Comparison of ENCODE assay signal across 19 cellular contexts in genomic region chr17:69573396-69573795, GRCh38.
"Had no signal": no experiment of that assay in that cellular context is flagged by ENCODE, and none has a peak within 500 bp of the region (broad histone marks: within the 10 kb centered on the region; RNA-seq: fewer than 3 reads in every experiment).

No MANE protein-coding gene starts in this region.

- H3K27me3 Mint-ChIP-seq: stimulated activated naive CD8-positive, alpha-beta T cell treated with anti-CD3 and anti-CD28 coated beads, Interleukin-15, Interleukin-2, amounts not matched to agents 100 ng/mL and 50 ng/mL, for 24 hours had no signal

- H3K4me3 Mint-ChIP-seq: brain; nephron; stimulated activated naive CD8-positive, alpha-beta T cell treated with anti-CD3 and anti-CD28 coated beads, Interleukin-15, Interleukin-2, amounts not matched to agents 100 ng/mL and 50 ng/mL, for 24 hours; T-helper 2 cell treated with Interferon-gamma antibody and Interleukin-4, amounts not matched to agents 5 μg/mL and 100 μg/mL, for 36 hours had no signal

- H3K27ac ChIP-seq: pancreas, suprapubic skin, transverse colon, uterus had no signal

- H3K27ac Mint-ChIP-seq: activated naive CD4-positive, alpha-beta T cell treated with anti-CD3 and anti-CD28 coated beads, Interleukin-2, amount 50 U/mL, for 72 hours; stimulated activated naive CD8-positive, alpha-beta T cell treated with anti-CD3 and anti-CD28 coated beads, Interleukin-15, Interleukin-2, amounts not matched to agents 100 ng/mL and 50 ng/mL, for 24 hours; T-helper 2 cell treated with Interferon-gamma antibody and Interleukin-4, amounts not matched to agents 5 μg/mL and 100 μg/mL, for 36 hours had no signal

- FAIRE-seq: frontal cortex, pancreas had no signal

- H3K9me3 Mint-ChIP-seq: activated naive CD4-positive, alpha-beta T cell treated with anti-CD3 and anti-CD28 coated beads, Interleukin-2, amount 50 U/mL, for 72 hours; brain; nephron; stimulated activated naive CD8-positive, alpha-beta T cell treated with anti-CD3 and anti-CD28 coated beads, Interleukin-15, Interleukin-2, amounts not matched to agents 100 ng/mL and 50 ng/mL, for 24 hours; T-helper 2 cell treated with Interferon-gamma antibody and Interleukin-4, amounts not matched to agents 5 μg/mL and 100 μg/mL, for 36 hours had no signal

- H3K36me3 ChIP-seq: pancreas, suprapubic skin, transverse colon, uterus had no signal

- H3K27me3 ChIP-seq: pancreas, suprapubic skin, transverse colon, uterus had no signal

- H3K36me3 Mint-ChIP-seq: activated naive CD4-positive, alpha-beta T cell treated with anti-CD3 and anti-CD28 coated beads, Interleukin-2, amount 50 U/mL, for 72 hours; brain had no signal

- ATAC-seq: activated naive CD4-positive, alpha-beta T cell treated with anti-CD3 and anti-CD28 coated beads, Interleukin-2, amount 50 U/mL, for 72 hours; left ventricle myocardium superior; pancreas; right cardiac atrium had no signal

- DNase-seq: activated T-cell treated with anti-CD3 and anti-CD28 coated beads, Interleukin-2, amount 50 U/mL, for 1 hour; aorta; dermis blood vessel endothelial cell; effector CD8-positive, alpha-beta T cell; hippocampal formation; left ventricle myocardium superior; mammary epithelial cell; pancreas; right cardiac atrium; stimulated activated CD4-positive, alpha-beta T cell treated with anti-CD3 and anti-CD28 coated beads, Interleukin-12 subunit alpha, Interleukin-12 subunit beta, amount 100 ng/mL, for 4 hours; transverse colon; uterus had no signal

- H3K9me3 ChIP-seq: pancreas, suprapubic skin, transverse colon, uterus had no signal

- H3K4me3 ChIP-seq: pancreas, suprapubic skin, transverse colon, uterus had no signal

- H3K4me1 ChIP-seq: pancreas had no signal
